ENCODE assay signal across 34 cellular contexts in the genomic region with DNA sequence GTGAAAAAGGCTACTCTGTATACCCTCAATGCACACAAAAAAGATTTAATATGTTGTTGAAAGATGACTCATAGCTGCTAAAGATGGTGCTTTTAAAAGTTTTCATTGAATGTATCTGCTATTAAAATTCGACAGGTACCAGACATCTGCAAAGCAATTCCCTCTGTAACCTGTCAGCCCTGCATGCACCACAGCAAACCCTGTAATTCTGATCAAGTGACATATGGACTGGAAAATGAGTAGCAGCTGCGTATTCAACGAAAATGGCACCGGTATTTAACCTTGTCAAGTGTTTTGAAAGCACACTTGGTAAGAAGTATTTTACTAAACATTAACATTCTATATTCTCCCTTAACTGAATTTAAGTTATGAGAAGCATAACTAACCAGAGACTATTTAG. TPM values are rescaled to one million over a fixed set of nuclear protein-coding genes. Genes with fewer than 3 reads are reported as not detected.
"Had no signal": no experiment of that assay in that cellular context is flagged by ENCODE, and none has a peak within 500 bp of the region (broad histone marks: within the 10 kb centered on the region; RNA-seq: fewer than 3 reads in every experiment).

No MANE protein-coding gene starts in this region.

- H3K4me3 ChIP-seq: gastroesophageal sphincter, pancreas, prostate gland, skin epidermis, stomach, thyroid gland, upper lobe of left lung, vagina had no signal

- DNase-seq: activated CD4-positive, alpha-beta T cell treated with anti-CD3 and anti-CD28 coated beads for 1 hour; activated CD4-positive, alpha-beta T cell treated with anti-CD3 and anti-CD28 coated beads, Interleukin-2, amount 10 ng/mL, durations not matched to agents 7 days and 5 days; activated CD8-positive, alpha-beta T cell treated with anti-CD3 and anti-CD28 coated beads for 36 hours; activated gamma-delta T cell treated with Interleukin-2 at 50 U/mL for 16 hours; activated naive CD4-positive, alpha-beta T cell treated with anti-CD3 and anti-CD28 coated beads, Interleukin-2, amount 50 U/mL, for 16 hours; activated T-cell treated with anti-CD3 and anti-CD28 coated beads, Interleukin-2, amount 50 U/mL, for 4 hours; amniotic stem cell; brain microvascular endothelial cell; cortex of kidney; effector memory CD8-positive, alpha-beta T cell; erythroblast; head of caudate nucleus; hippocampal formation; left colon; naive B cell; nephron progenitor cell; nucleus accumbens; pancreas; retina; stimulated activated CD4-positive, alpha-beta T cell treated with anti-CD3 and anti-CD28 coated beads, Interleukin-12 subunit alpha, Interleukin-12 subunit beta, amount 100 ng/mL, for 4 hours; stimulated activated CD4-positive, alpha-beta T cell treated with anti-CD3 and anti-CD28 coated beads, Interleukin-4, amount 100 ng/mL, for 24 hours; stomach; thyroid gland; upper lobe of left lung had no signal

- H3K36me3 ChIP-seq: pancreas, prostate gland, thyroid gland had no signal

- H3K27me3 ChIP-seq: brain microvascular endothelial cell, gastroesophageal sphincter, pancreas, stomach, thyroid gland, upper lobe of left lung, vagina had no signal

- H3K4me1 ChIP-seq: gastroesophageal sphincter, prostate gland, thyroid gland, upper lobe of left lung, vagina had no signal

- H3K9me3 ChIP-seq: gastroesophageal sphincter, pancreas, prostate gland, stomach, thyroid gland, upper lobe of left lung, vagina had no signal

- H3K27ac ChIP-seq: brain microvascular endothelial cell, gastroesophageal sphincter, pancreas, prostate gland, skin epidermis, stomach, thyroid gland, upper lobe of left lung, vagina had no signal

- ATAC-seq: activated CD8-positive, alpha-beta T cell treated with anti-CD3 and anti-CD28 coated beads for 36 hours; activated T-cell treated with anti-CD3 and anti-CD28 coated beads, Interleukin-2, amount 50 U/mL, for 4 hours; activated T-helper 17 cell treated with anti-CD3 and anti-CD28 coated beads, Interleukin-2, amount 50 U/mL, for 72 hours; effector memory CD8-positive, alpha-beta T cell; gastroesophageal sphincter; left colon; pancreas; sciatic nerve; stimulated activated memory B cell treated with anti-CD40 and anti-IgM and Interleukin-4, amounts not matched to agents 10 μg/mL and 1 μg/mL and 100 μg/mL, for 72 hours; WTC11 had no signal

RNA-seq across cellular contexts. Expression of a gene that starts 58.2 kb away (rescaled TPM):
- total RNA-seq: fibroblast of villous mesenchyme had no signal
- polyA plus RNA-seq: keratinocyte had no signal
